ENCODE assay signal across 21 cellular contexts in the genomic region with DNA sequence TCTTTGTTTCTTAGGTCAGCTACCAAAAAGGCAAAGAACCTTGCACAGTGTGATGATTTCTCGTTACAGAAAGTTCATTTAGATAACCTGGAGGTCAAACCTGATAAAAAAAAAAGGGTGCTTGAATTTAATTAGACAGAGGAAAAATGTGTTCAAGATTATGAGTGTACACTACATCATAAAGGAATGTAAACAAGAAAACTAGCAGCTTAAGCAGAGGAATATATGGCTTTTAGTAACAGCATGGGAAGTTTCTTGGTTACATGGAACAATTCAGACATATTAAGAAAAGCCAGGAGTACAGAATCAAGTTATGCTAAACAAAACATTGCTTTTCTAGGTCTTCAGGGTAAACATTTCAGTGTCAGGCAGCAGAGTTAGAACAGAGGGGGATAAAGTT. TPM values are rescaled to one million over a fixed set of nuclear protein-coding genes. Genes with fewer than 3 reads are reported as not detected.
DNase-seq lines count a peak whose midpoint lies in the region; ATAC-seq, FAIRE-seq and TF ChIP-seq lines count a peak whose summit lies in the region.
"Had no signal": no experiment of that assay in that cellular context is flagged by ENCODE, and none has a peak within 500 bp of the region (broad histone marks: within the 10 kb centered on the region; RNA-seq: fewer than 3 reads in every experiment).

No MANE protein-coding gene starts in this region.

- no peaks in the 10 kb centered on the region for H3K9me1 ChIP-seq in endothelial cell of umbilical vein (replicated peaks; ENCODE audit: control insufficient read depth, extremely low read depth, insufficient read depth, low read length)

- no peak for TF ChIP-seq CTCF in endothelial cell of umbilical vein (IDR thresholded peaks at IDR 0.05; ENCODE audit: extremely low read depth in 1 of 2, insufficient read depth in 1 of 2, low read depth in 1 of 2, low read length in 2 of 2)
- no peak for TF ChIP-seq CTCF in mesothelial cell of epicardium (IDR thresholded peaks at IDR 0.05; ENCODE audit: unreplicated experiment)
- no peak for TF ChIP-seq CTCF in CD14-positive monocyte (IDR thresholded peaks at IDR 0.05)

- dilution Hi-C loops in endothelial cell of umbilical vein (cut with MboI; ENCODE audit: extremely low pct_ligation_motif_present, low sequenced_read_pairs): no loop called here

- ATAC-seq in HG03135 (IDR thresholded peaks at IDR 0.05; ENCODE audit: unreplicated experiment) (no peak), GM18498 (IDR thresholded peaks at IDR 0.05; ENCODE audit: unreplicated experiment) (no peak)
- ATAC-seq: GM12878 had no signal

- no peak overlapping the region for H3K4me3 ChIP-seq in endothelial cell of umbilical vein (replicated peaks in 1 of 3; ENCODE audit: insufficient read depth in 1 of 3, low read depth in 1 of 3, low read length in 3 of 3)
- H3K4me3 ChIP-seq: GM12878, PC-9 had no signal

- no peaks in the 10 kb centered on the region for H3K36me3 ChIP-seq in endothelial cell of umbilical vein (ENCODE audit: control insufficient read depth in 2 of 2, extremely low read depth in 1 of 2, insufficient read depth in 2 of 2, low read length in 2 of 2)

- no peak overlapping the region for H3K9ac ChIP-seq in endothelial cell of umbilical vein (replicated peaks; ENCODE audit: extremely low read depth, insufficient read depth, low read length)

- H3K4me2 ChIP-seq in endothelial cell of umbilical vein (ENCODE audit: insufficient read depth, low read length): no peak overlapping the region
- H3K4me2 ChIP-seq: PC-9 had no signal

- H3K4me1 ChIP-seq in endothelial cell of umbilical vein (ENCODE audit: control insufficient read depth, extremely low read depth, insufficient read depth, low read length): no peaks in the 10 kb centered on the region

- peak overlapping the region; percentile 55 for H3K27ac Mint-ChIP-seq in mesothelial cell of epicardium
- H3K27ac Mint-ChIP-seq in CD14-positive monocyte: peak overlapping the region in 1 of 7 donors; percentile 63
- H3K27ac Mint-ChIP-seq: CD8-positive, alpha-beta memory T cell had no signal

- H3K4me3 Mint-ChIP-seq in mesothelial cell of epicardium (no peak overlapping the region), CD14-positive monocyte (no peak overlapping the region)
- H3K4me3 Mint-ChIP-seq: CD8-positive, alpha-beta memory T cell had no signal

- H4K20me1 ChIP-seq in endothelial cell of umbilical vein (replicated peaks; ENCODE audit: control insufficient read depth, extremely low read depth, insufficient read depth, low read length): no peaks in the 10 kb centered on the region

- POLR2A ChIA-PET in endothelial cell of umbilical vein (lab: Charles Lee): no interaction called here

- H3K27ac ChIP-seq in endothelial cell of umbilical vein (ENCODE audit: insufficient read depth, low read depth, low read length): no peak overlapping the region
- H3K27ac ChIP-seq: 22Rv1, HL-60, PC-9 had no signal

- CTCF ChIA-PET in endothelial cell of umbilical vein (lab: Charles Lee): no interaction called here

- peaks cover 21% of the 10 kb centered on the region for H3K4me1 Mint-ChIP-seq in mesothelial cell of epicardium
- no peaks in the 10 kb centered on the region for H3K4me1 Mint-ChIP-seq in CD14-positive monocyte
- H3K4me1 Mint-ChIP-seq: CD8-positive, alpha-beta memory T cell had no signal

- no TSS peak for BruUV-seq in endothelial cell of umbilical vein (replicated peaks; lab: Mats Ljungman, UMichigan)

- H3K79me2 ChIP-seq in endothelial cell of umbilical vein (ENCODE audit: control insufficient read depth, insufficient read depth, low read length): no peaks in the 10 kb centered on the region

- no peak for FAIRE-seq in endothelial cell of umbilical vein (lab: Jason Lieb, UNC)
- FAIRE-seq: G401.6, GM12878, GM18507 had no signal

- H3K9me3 ChIP-seq in endothelial cell of umbilical vein (replicated peaks; ENCODE audit: control insufficient read depth, insufficient read depth, low read length): no peaks in the 10 kb centered on the region

- H3K36me3 Mint-ChIP-seq in mesothelial cell of epicardium (peaks cover 18% of the 10 kb centered on the region), CD14-positive monocyte (peaks cover 3% of the 10 kb centered on the region in 2 donors)

- intact Hi-C loops in endothelial cell of umbilical vein (cut with micrococcal nuclease): no loop called here
- intact Hi-C loops in CD14-positive monocyte (cut with micrococcal nuclease): no loop called here

- H2AFZ ChIP-seq in endothelial cell of umbilical vein (ENCODE audit: low read depth, low read length): no peak overlapping the region
- H2AFZ ChIP-seq: PC-9 had no signal

- H3K27me3 ChIP-seq in endothelial cell of umbilical vein (ENCODE audit: control insufficient read depth in 2 of 2, insufficient read depth in 2 of 2, low read length in 2 of 2): no peaks in the 10 kb centered on the region

- H3K27me3 Mint-ChIP-seq in mesothelial cell of epicardium (ENCODE audit: low read depth): no peaks in the 10 kb centered on the region
- H3K27me3 Mint-ChIP-seq in CD14-positive monocyte (ENCODE audit: low read depth in 3 of 3): peaks cover 0 to 3% (median 2%) of the 10 kb centered on the region in 3 donors

- no peak for TF ChIP-seq POLR2A in endothelial cell of umbilical vein (IDR thresholded peaks at IDR 0.05; ENCODE audit: low read depth, low read length)

- H3K9me3 Mint-ChIP-seq in mesothelial cell of epicardium (peaks cover 29% of the 10 kb centered on the region), CD14-positive monocyte (peaks cover 15 to 30% (median 24%) of the 10 kb centered on the region in 7 donors)

- DNase-seq in A172 (ENCODE audit: low spot score) (peak; percentile 31), M059J (ENCODE audit: low read depth) (peak; percentile 7), endothelial cell of umbilical vein (ENCODE audit: low read depth, low spot score) (peak; percentile 9), mesothelial cell of epicardium (ENCODE audit: low spot score in 2 of 2, unreplicated experiment in 2 of 2) (no peak), D341Med (ENCODE audit: low spot score) (no peak), CD14-positive monocyte (ENCODE audit: low spot score) (no peak)
- DNase-seq: CD8-positive, alpha-beta memory T cell; DMS79 treated with DMSO at 0.1 percent for 48 hours; GOT3; NCI-H1436 treated with DMSO at 0.1 percent for 48 hours; NCI-H2029 treated with DMSO at 0.1 percent for 48 hours; NCI-H510A; NCI-H774; PC-9 had no signal

TF ChIP-seq in endothelial cell of umbilical vein, 7 proteins besides CTCF, POLR2A, EP300 and RAD21:
- TF ChIP-seq EZH2 (IDR thresholded peaks at IDR 0.05; ENCODE audit: borderline replicate concordance, low read depth, low read length, severe bottlenecking): no peak
- no peak for TF ChIP-seq JUN (IDR thresholded peaks at IDR 0.05; ENCODE audit: borderline replicate concordance, insufficient read depth, insufficient read length, low read depth)
- no peak for TF ChIP-seq MYC (IDR thresholded peaks at IDR 0.05; ENCODE audit: low read depth, low read length)
TF ChIP-seq in endothelial cell of umbilical vein: peak in this region for 0.

RNA-seq across cellular contexts. Expression of a gene that starts 32.9 kb away (rescaled TPM):
- total RNA-seq in A172 (2014; rRNA removed; shearing (Covaris generic)): 14.4 and 20.6 TPM in 2 replicates
- total RNA-seq in M059J (2014; rRNA removed; shearing (Covaris generic)): 5.8 and 12.4 TPM in 2 replicates
- total RNA-seq in endothelial cell of umbilical vein: 10.3 and 10.4 TPM in 2 replicates
- polyA plus RNA-seq in endothelial cell of umbilical vein: 10.4 and 10.9 TPM in 2 replicates
- polyA plus RNA-seq in endothelial cell of umbilical vein (2011; cell fraction: cytosol; rRNA removed): 13.7 and 15.1 TPM in 2 replicates
- polyA plus RNA-seq in endothelial cell of umbilical vein (2011; cell fraction: nucleus; rRNA removed): 10.0 and 13.3 TPM in 2 replicates
- 7.7 and 10.8 TPM in 2 replicates for polyA plus RNA-seq in endothelial cell of umbilical vein (2012)
- 6.3 and 11.7 TPM in 2 replicates for polyA minus RNA-seq in endothelial cell of umbilical vein
- polyA minus RNA-seq in endothelial cell of umbilical vein (2011; cell fraction: cytosol; rRNA and poly(A)+ RNA removed): 24.3 TPM
- 4.2 and 11.5 TPM in 2 replicates for polyA minus RNA-seq in endothelial cell of umbilical vein (2011; cell fraction: nucleus; rRNA and poly(A)+ RNA removed)
- total RNA-seq in mesothelial cell of epicardium: 19.1 to 21.0 TPM (median 19.2 TPM) in 3 replicates
- polyA plus RNA-seq in CD14-positive monocyte: 10 to 100 TPM in 1 of 2 donors, 1 to 10 TPM in 1; 8.4 to 11.8 TPM

RNA-seq across cellular contexts. Expression of a gene that starts 40.5 kb away (rescaled TPM):
- 71.8 and 73.1 TPM in 2 replicates for total RNA-seq in A172 (2014; rRNA removed; shearing (Covaris generic))
- 25.3 and 28.5 TPM in 2 replicates for total RNA-seq in M059J (2014; rRNA removed; shearing (Covaris generic))
- total RNA-seq in endothelial cell of umbilical vein: 44.1 and 51.2 TPM in 2 replicates
- 42.0 and 44.5 TPM in 2 replicates for polyA plus RNA-seq in endothelial cell of umbilical vein
- polyA plus RNA-seq in endothelial cell of umbilical vein (2011; cell fraction: cytosol; rRNA removed): 33.9 and 40.1 TPM in 2 replicates
- 178 and 180 TPM in 2 replicates for polyA plus RNA-seq in endothelial cell of umbilical vein (2011; cell fraction: nucleus; rRNA removed)
- polyA plus RNA-seq in endothelial cell of umbilical vein (2012): 44.8 and 48.7 TPM in 2 replicates
- polyA minus RNA-seq in endothelial cell of umbilical vein: 28.4 and 31.1 TPM in 2 replicates
- polyA minus RNA-seq in endothelial cell of umbilical vein (2011; cell fraction: cytosol; rRNA and poly(A)+ RNA removed): 38.0 TPM
- 47.4 and 49.9 TPM in 2 replicates for polyA minus RNA-seq in endothelial cell of umbilical vein (2011; cell fraction: nucleus; rRNA and poly(A)+ RNA removed)
- total RNA-seq in mesothelial cell of epicardium: 84.4 to 89.1 TPM (median 87.6 TPM) in 3 replicates
- polyA plus RNA-seq in CD14-positive monocyte: 100 to 1,000 TPM; 130 to 227 TPM

Comparison
In these comparisons a context has a peak if more than half of its experiments do, and no peak if none do; other contexts are left out.
1. DNase-seq: peak in A172 (single experiment), M059J (single experiment) and endothelial cell of umbilical vein (single experiment); none in mesothelial cell of epicardium (0 of 2), D341Med (single experiment) and CD14-positive monocyte (single experiment).